ENCODE assay signal across 17 cellular contexts in genomic region chr10:61157182-61157581, GRCh38.
DNase-seq lines count a peak whose midpoint lies in the region; ATAC-seq and TF ChIP-seq lines count a peak whose summit lies in the region.
"Had no signal": no experiment of that assay in that cellular context is flagged by ENCODE, and none has a peak within 500 bp of the region (broad histone marks: within the 10 kb centered on the region; RNA-seq: fewer than 3 reads in every experiment).

No MANE protein-coding gene starts in this region.

- no peak overlapping the region for H2AK9ac ChIP-seq in IMR-90 (replicated peaks; ENCODE audit: low read depth, low read length, poor library complexity)

- BruUV-seq in A673 (replicated peaks; lab: Mats Ljungman, UMichigan) (no TSS peak), IMR-90 (replicated peaks; lab: Mats Ljungman, UMichigan) (no TSS peak)

- no peak overlapping the region for H3K23ac ChIP-seq in IMR-90 (ENCODE audit: low read depth, low read length)

- H3K9me3 ChIP-seq in A673 (ENCODE audit: low read depth, low read length, poor library complexity, severe bottlenecking) (no peaks in the 10 kb centered on the region), IMR-90 (ENCODE audit: control insufficient read depth, insufficient read depth, low read length) (no peaks in the 10 kb centered on the region), hepatocyte (ENCODE audit: low read depth) (no peaks in the 10 kb centered on the region), upper lobe of right lung (no peaks in the 10 kb centered on the region), WERI-Rb-1 (ENCODE audit: severe bottlenecking) (no peaks in the 10 kb centered on the region)
- H3K9me3 ChIP-seq: Caco-2, HAP-1 had no signal

- H4K91ac ChIP-seq in IMR-90 (ENCODE audit: insufficient read depth, low read depth, low read length): no peak overlapping the region

- no peak for TF ChIP-seq RAD21 in IMR-90 (IDR thresholded peaks at IDR 0.05; ENCODE audit: low read length)

- DNase-seq in A673 (ENCODE audit: low spot score): peak; percentile 54
- DNase-seq in IMR-90: no peak
- DNase-seq in fibroblast of gingiva (ENCODE audit: low read depth): peak; percentile 62
- DNase-seq in hepatocyte (ENCODE audit: low spot score): no peak
- no peak for DNase-seq in upper lobe of right lung
- DNase-seq in SK-N-DZ (ENCODE audit: low spot score): no peak
- DNase-seq in WERI-Rb-1: no peak
- no peak for DNase-seq in UCSD-AML1 (lab: John Stamatoyannopoulos, UW; ENCODE audit: unreplicated experiment)
- DNase-seq: ACHN; Caco-2; CD4-positive, CD25-positive, alpha-beta regulatory T cell; Kasumi-1; NCI-H1105 treated with DMSO at 0.1 percent for 48 hours; NCI-H187; NCI-H446; NK-92 treated with Interleukin-12 subunit alpha and Interleukin-12 subunit beta, amount 100 ng/mL, for 24 hours had no signal

- no peak overlapping the region for H2BK15ac ChIP-seq in IMR-90 (ENCODE audit: low read depth, low read length)

- no peak overlapping the region for H2BK5ac ChIP-seq in IMR-90 (ENCODE audit: low read depth, low read length, poor library complexity, severe bottlenecking)

- no peak overlapping the region for H2BK20ac ChIP-seq in IMR-90 (ENCODE audit: low read depth, low read length)

- ATAC-seq in IMR-90 (ENCODE audit: low read depth) (peak; percentile 42), upper lobe of right lung (no peak)

- POLR2A ChIA-PET in A673 (lab: Charles Lee; ENCODE audit: low non-redundant PET) (no interaction called here), IMR-90 (lab: Charles Lee; ENCODE audit: unreplicated experiment) (no interaction called here)

- CTCF ChIA-PET in A673 (lab: Charles Lee) (no interaction called here), IMR-90 (lab: Yijun Ruan, JAX) (no interaction called here)

- H3K4me1 ChIP-seq in A673 (ENCODE audit: insufficient read depth, low read length, poor library complexity, severe bottlenecking): peaks cover 49% of the 10 kb centered on the region
- peaks cover 6% of the 10 kb centered on the region for H3K4me1 ChIP-seq in IMR-90 (ENCODE audit: control insufficient read depth, insufficient read depth, low read length)
- no peaks in the 10 kb centered on the region for H3K4me1 ChIP-seq in hepatocyte (ENCODE audit: insufficient read depth)
- H3K4me1 ChIP-seq in upper lobe of right lung: no peaks in the 10 kb centered on the region
- H3K4me1 ChIP-seq: Caco-2, HAP-1 had no signal

- H3K9ac ChIP-seq in IMR-90 (ENCODE audit: low read depth, low read length): no peak overlapping the region

- H3K9me1 ChIP-seq in IMR-90 (ENCODE audit: insufficient read depth, low read length): no peaks in the 10 kb centered on the region

- H4K5ac ChIP-seq in IMR-90 (ENCODE audit: low read depth, low read length): no peak overlapping the region

- no peak overlapping the region for H3K18ac ChIP-seq in IMR-90 (ENCODE audit: low read depth, low read length)

- dilution Hi-C loops in IMR-90 (cut with HindIII; ENCODE audit: low sequenced_read_pairs, unreplicated experiment): no loop called here

- no peak overlapping the region for H3K56ac ChIP-seq in IMR-90 (ENCODE audit: extremely low read depth, insufficient read depth, low read length)

- H3K4me2 ChIP-seq in IMR-90 (ENCODE audit: low read depth, low read length): no peak overlapping the region
- H3K4me2 ChIP-seq in hepatocyte: peak overlapping the region; percentile 16

- intact Hi-C loops in A673 (cut with micrococcal nuclease; ENCODE audit: unreplicated experiment): no loop called here
- intact Hi-C loops in IMR-90 (cut with micrococcal nuclease): no loop called here
- intact Hi-C loops in upper lobe of right lung (cut with DNase I): no loop called here

- no peak for TF ChIP-seq CTCF in A673 (conservative IDR thresholded peaks at IDR 0.05; ENCODE audit: low read depth, low read length)
- no peak for TF ChIP-seq CTCF in IMR-90 (conservative IDR thresholded peaks at IDR 0.05; ENCODE audit: low read depth, low read length)
- no peak for TF ChIP-seq CTCF in hepatocyte (IDR thresholded peaks at IDR 0.05; ENCODE audit: poor library complexity)
- TF ChIP-seq CTCF in upper lobe of right lung (IDR thresholded peaks at IDR 0.05): no peak
- TF ChIP-seq CTCF in WERI-Rb-1 (IDR thresholded peaks at IDR 0.05; ENCODE audit: low read depth, low read length): no peak

- no peaks in the 10 kb centered on the region for H3K36me3 ChIP-seq in A673 (ENCODE audit: insufficient read depth, low read length, poor library complexity, severe bottlenecking)
- no peaks in the 10 kb centered on the region for H3K36me3 ChIP-seq in IMR-90 (ENCODE audit: control insufficient read depth, insufficient read depth, low read length)
- no peaks in the 10 kb centered on the region for H3K36me3 ChIP-seq in hepatocyte (replicated peaks; ENCODE audit: insufficient read depth, low read depth)
- no peaks in the 10 kb centered on the region for H3K36me3 ChIP-seq in upper lobe of right lung
- H3K36me3 ChIP-seq in WERI-Rb-1: no peaks in the 10 kb centered on the region
- H3K36me3 ChIP-seq: HAP-1 had no signal

- no peak overlapping the region for H3K4ac ChIP-seq in IMR-90 (ENCODE audit: low read depth, low read length)

- in situ Hi-C loops in IMR-90 (cut with MboI; ENCODE audit: low sequenced_read_pairs): no loop called here

- no peak overlapping the region for H2AK5ac ChIP-seq in IMR-90 (ENCODE audit: low read depth, low read length)

- H2AFZ ChIP-seq in IMR-90 (replicated peaks; ENCODE audit: low read length, poor library complexity) (no peak overlapping the region), hepatocyte (no peak overlapping the region)

- no CpG with 5 or more reads among the region's 8 CpGs for WGBS in IMR-90 (ENCODE audit: extremely low coverage in 2 of 2, insufficient read length in 1 of 2), 2 experiments
- 62% methylated on average over 8 of the region's 8 CpGs for WGBS in hepatocyte (ENCODE audit: low lambda C conversion rate, missing lambda C conversion rate)

- H4K8ac ChIP-seq in IMR-90 (ENCODE audit: low read depth in 2 of 2, low read length in 2 of 2): no peak overlapping the region

- H3K14ac ChIP-seq in IMR-90 (replicated peaks; ENCODE audit: low read depth, low read length): no peak overlapping the region

- H3K27ac ChIP-seq in A673 (ENCODE audit: low read depth, low read length, poor library complexity, severe bottlenecking) (no peak overlapping the region), IMR-90 (ENCODE audit: insufficient read depth, low read length) (no peak overlapping the region), hepatocyte (no peak overlapping the region), upper lobe of right lung (no peak overlapping the region), WERI-Rb-1 (no peak overlapping the region)

- no peak for TF ChIP-seq POLR2A in IMR-90 (IDR thresholded peaks at IDR 0.05; ENCODE audit: low read depth, low read length)

- no peaks in the 10 kb centered on the region for H3K9me2 ChIP-seq in hepatocyte (replicated peaks; ENCODE audit: insufficient read depth)

- H3K79me2 ChIP-seq in hepatocyte: no peaks in the 10 kb centered on the region

- H2BK120ac ChIP-seq in IMR-90 (ENCODE audit: low read depth, low read length): no peak overlapping the region

- no peaks in the 10 kb centered on the region for H3K27me3 ChIP-seq in A673 (replicated peaks; ENCODE audit: insufficient read depth, low read depth, low read length, poor library complexity)
- H3K27me3 ChIP-seq in IMR-90 (ENCODE audit: control insufficient read depth, insufficient read depth, low read length): no peaks in the 10 kb centered on the region
- no peaks in the 10 kb centered on the region for H3K27me3 ChIP-seq in hepatocyte
- H3K27me3 ChIP-seq in upper lobe of right lung: no peaks in the 10 kb centered on the region
- H3K27me3 ChIP-seq in WERI-Rb-1 (ENCODE audit: insufficient read depth, low read depth, severe bottlenecking): no peaks in the 10 kb centered on the region

- H4K20me1 ChIP-seq in IMR-90 (ENCODE audit: insufficient read depth, low read length): no peaks in the 10 kb centered on the region
- no peaks in the 10 kb centered on the region for H4K20me1 ChIP-seq in hepatocyte (ENCODE audit: insufficient read depth, poor library complexity, severe bottlenecking)

- H3K4me3 ChIP-seq in A673 (ENCODE audit: low read depth, low read length, poor library complexity, severe bottlenecking): no peak overlapping the region
- H3K4me3 ChIP-seq in IMR-90 (ENCODE audit: insufficient read depth, low read depth, low read length): no peak overlapping the region
- no peak overlapping the region for H3K4me3 ChIP-seq in hepatocyte
- no peak overlapping the region for H3K4me3 ChIP-seq in upper lobe of right lung
- no peak overlapping the region for H3K4me3 ChIP-seq in WERI-Rb-1 (ENCODE audit: low read depth, low read length)
- H3K4me3 ChIP-seq: HAP-1 had no signal

- H3K79me1 ChIP-seq in IMR-90 (ENCODE audit: low read depth in 1 of 2, low read length in 2 of 2): no peaks in the 10 kb centered on the region

TF ChIP-seq in IMR-90, 13 proteins besides CTCF, POLR2A, EP300 and RAD21:
- TF ChIP-seq FOS (IDR thresholded peaks at IDR 0.05; ENCODE audit: low read depth, low read length): no peak
- TF ChIP-seq NFE2L2 (IDR thresholded peaks at IDR 0.05; ENCODE audit: low read depth, low read length): no peak
- no peak for TF ChIP-seq MAZ (IDR thresholded peaks at IDR 0.05; ENCODE audit: borderline replicate concordance, low read depth, low read length)
- no peak for TF ChIP-seq BHLHE40 (IDR thresholded peaks at IDR 0.05; ENCODE audit: low read depth, low read length)
- TF ChIP-seq MXI1 (IDR thresholded peaks at IDR 0.05; ENCODE audit: borderline replicate concordance, low read depth, low read length): no peak
TF ChIP-seq in IMR-90: peak in this region for 0.

Comparison
In these comparisons a context has a peak if more than half of its experiments do, and no peak if none do; other contexts are left out.
1. DNase-seq: peak in A673 (single experiment) and fibroblast of gingiva (single experiment); none in IMR-90 (single experiment), hepatocyte (single experiment), upper lobe of right lung (single experiment), SK-N-DZ (single experiment), WERI-Rb-1 (single experiment) and UCSD-AML1 (single experiment).